In the genomic region with DNA sequence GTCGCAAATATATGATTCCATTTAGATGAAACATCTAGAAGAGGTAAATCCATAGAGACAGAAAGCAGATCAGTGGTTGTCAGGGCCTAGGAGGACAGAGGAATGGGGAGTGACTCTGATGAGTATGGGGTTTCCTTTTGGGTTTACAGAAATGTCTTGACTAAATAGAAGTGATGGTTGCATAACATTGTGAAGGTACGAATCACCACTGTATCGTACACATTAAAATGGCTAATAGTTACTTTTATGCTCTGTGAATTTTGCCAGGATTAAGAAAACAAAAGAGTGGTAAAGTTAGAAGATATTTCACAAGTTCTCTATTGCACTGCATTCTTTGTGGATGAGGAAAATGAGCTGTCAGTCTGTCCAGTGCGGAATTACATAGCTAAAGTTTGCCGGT, we compare ENCODE assay signal across 18 cellular contexts.
A peak's percentile ranks its signal among the peaks of the same experiment; 100 is the strongest.
DNase-seq lines count a peak whose midpoint lies in the region; ATAC-seq, FAIRE-seq and TF ChIP-seq lines count a peak whose summit lies in the region.
"Had no signal": no experiment of that assay in that cellular context is flagged by ENCODE, and none has a peak within 500 bp of the region (broad histone marks: within the 10 kb centered on the region; RNA-seq: fewer than 3 reads in every experiment).

No MANE protein-coding gene starts in this region.

- CTCF ChIA-PET in A549 (lab: Yijun Ruan, JAX), result interaction anchor here (1.8 to 2.2 kb wide), 2 partner anchors 12 to 57 kb away, joined by 6 to 9 read pairs; no protein-coding TSS in a partner anchor
- CTCF ChIA-PET in CD4-positive, alpha-beta memory T cell (lab: Charles Lee; ENCODE audit: partially characterized antibody), result no interaction called here

- 44% methylated on average over 5 of the region's 5 CpGs for WGBS in A549 (ENCODE audit: missing lambda C conversion rate)

- DNase-seq in A549 (ENCODE audit: low read depth in 1 of 2, low spot score in 1 of 2), result peak in 1 of 2 experiments; percentile 18
- peak; percentile 31 for DNase-seq in HCEC 1CT
- DNase-seq in astrocyte of the hippocampus (ENCODE audit: low read depth, low spot score), result peak; percentile 42
- DNase-seq in keratinocyte (ENCODE audit: low read depth, low spot score), result no peak
- DNase-seq in CD4-positive, alpha-beta memory T cell, result no peak
- no peak for DNase-seq in mucosa of descending colon
- DNase-seq in progenitor cell of endocrine pancreas (ENCODE audit: low spot score, unreplicated experiment), result no peak
- DNase-seq: DMS 273 treated with DMSO at 0.1 percent for 48 hours, KG1, NCI-H510A treated with DMSO at 0.1 percent for 48 hours, Peyer's patch, right lobe of liver had no signal

- TF ChIP-seq POLR2A in A549 (IDR thresholded peaks at IDR 0.05; ENCODE audit: low read length), result no peak

- H3K36me3 ChIP-seq in keratinocyte (ENCODE audit: control insufficient read depth in 2 of 2, extremely low read depth in 1 of 2, insufficient read depth in 2 of 2, low read length in 2 of 2), result no peaks in the 10 kb centered on the region
- no peaks in the 10 kb centered on the region for H3K36me3 ChIP-seq in CD4-positive, alpha-beta memory T cell (ENCODE audit: insufficient read depth, low read length)
- no peaks in the 10 kb centered on the region for H3K36me3 ChIP-seq in mucosa of descending colon (ENCODE audit: low read depth)
- H3K36me3 ChIP-seq: Peyer's patch, right lobe of liver had no signal

- ATAC-seq in A549 (peak in 1 of 2 experiments; percentile 50; a peak in 4 of 6 replicates), mucosa of descending colon (no peak), GM19467 (IDR thresholded peaks at IDR 0.05; ENCODE audit: unreplicated experiment) (no peak)
- ATAC-seq: right lobe of liver; stimulated activated memory B cell treated with anti-CD40 and anti-IgM and Interleukin-4, amounts not matched to agents 10 μg/mL and 1 μg/mL and 100 μg/mL, for 72 hours had no signal

- H3K36me3 Mint-ChIP-seq in CD4-positive, alpha-beta memory T cell, result no peaks in the 10 kb centered on the region
- H3K36me3 Mint-ChIP-seq in progenitor cell of endocrine pancreas (ENCODE audit: insufficient read depth), result no peaks in the 10 kb centered on the region
- H3K36me3 Mint-ChIP-seq: activated naive CD8-positive, alpha-beta T cell; stimulated activated memory B cell treated with anti-CD40 and anti-IgM and Interleukin-4, amounts not matched to agents 10 μg/mL and 1 μg/mL and 100 μg/mL, for 72 hours had no signal

- H3K27ac ChIP-seq in A549, result peak overlapping the region in 1 of 2 experiments; percentile 16; a peak in 1 of 6 replicates
- no peak overlapping the region for H3K27ac ChIP-seq in keratinocyte (ENCODE audit: control insufficient read depth, insufficient read depth, low read length)
- no peak overlapping the region for H3K27ac ChIP-seq in CD4-positive, alpha-beta memory T cell (ENCODE audit: low read depth, low read length)
- H3K27ac ChIP-seq: hepatocyte, Peyer's patch, right lobe of liver had no signal

- TF ChIP-seq EP300 in A549 (IDR thresholded peaks at IDR 0.05), result no peak

- H2AFZ ChIP-seq in keratinocyte (ENCODE audit: control insufficient read depth, low read length), result peak overlapping the region; percentile 5
- H2AFZ ChIP-seq: hepatocyte had no signal

- H3K4me3 ChIP-seq in A549, result no peak overlapping the region
- no peak overlapping the region for H3K4me3 ChIP-seq in keratinocyte (ENCODE audit: control insufficient read depth in 2 of 3, extremely low read depth in 1 of 3, insufficient read depth in 2 of 3, low read depth in 1 of 3, low read length in 3 of 3)
- no peak overlapping the region for H3K4me3 ChIP-seq in CD4-positive, alpha-beta memory T cell (ENCODE audit: low read length in 2 of 2)
- H3K4me3 ChIP-seq in mucosa of descending colon, result no peak overlapping the region
- H3K4me3 ChIP-seq: hepatocyte, Peyer's patch, right lobe of liver had no signal

- H4K20me1 ChIP-seq in keratinocyte (ENCODE audit: control insufficient read depth, extremely low read depth, insufficient read depth, low read length), result no peaks in the 10 kb centered on the region

- intact Hi-C loops in CD4-positive, alpha-beta memory T cell (cut with micrococcal nuclease), result no loop called here
- intact Hi-C loops in mucosa of descending colon (cut with DNase I, micrococcal nuclease), result no loop called here

- no peak for FAIRE-seq in A549 (lab: Jason Lieb, UNC)
- FAIRE-seq in keratinocyte (lab: Jason Lieb, UNC), result peak; percentile 86

- H3K79me2 ChIP-seq in keratinocyte (ENCODE audit: control insufficient read depth, insufficient read depth, low read length), result no peaks in the 10 kb centered on the region
- H3K79me2 ChIP-seq: hepatocyte had no signal

- dilution Hi-C loops in keratinocyte (cut with MboI; ENCODE audit: extremely low pct_ligation_motif_present, low sequenced_read_pairs), result no loop called here

- no peak overlapping the region for H3K4me3 Mint-ChIP-seq in CD4-positive, alpha-beta memory T cell
- no peak overlapping the region for H3K4me3 Mint-ChIP-seq in progenitor cell of endocrine pancreas (ENCODE audit: low read depth)
- H3K4me3 Mint-ChIP-seq: activated naive CD8-positive, alpha-beta T cell; nephron; stimulated activated memory B cell treated with anti-CD40 and anti-IgM and Interleukin-4, amounts not matched to agents 10 μg/mL and 1 μg/mL and 100 μg/mL, for 72 hours; T-helper 1 cell treated with Interleukin-12 subunit alpha and Interleukin-12 subunit beta and Interleukin-4 antibody, amounts not matched to agents 30 μg/mL and 1 μg/mL, for 36 hours had no signal

- no peak overlapping the region for H3K27ac Mint-ChIP-seq in CD4-positive, alpha-beta memory T cell
- H3K27ac Mint-ChIP-seq in progenitor cell of endocrine pancreas, result no peak overlapping the region
- H3K27ac Mint-ChIP-seq: activated naive CD8-positive, alpha-beta T cell; nephron; stimulated activated memory B cell treated with anti-CD40 and anti-IgM and Interleukin-4, amounts not matched to agents 10 μg/mL and 1 μg/mL and 100 μg/mL, for 72 hours; T-helper 1 cell treated with Interleukin-12 subunit alpha and Interleukin-12 subunit beta and Interleukin-4 antibody, amounts not matched to agents 30 μg/mL and 1 μg/mL, for 36 hours had no signal

- H3K4me1 Mint-ChIP-seq in CD4-positive, alpha-beta memory T cell, result no peaks in the 10 kb centered on the region
- H3K4me1 Mint-ChIP-seq in progenitor cell of endocrine pancreas (ENCODE audit: low read depth), result peaks cover 26% of the 10 kb centered on the region

- POLR2A ChIA-PET in A549 (lab: Yijun Ruan, JAX), result no interaction called here
- POLR2A ChIA-PET in CD4-positive, alpha-beta memory T cell (lab: Charles Lee; ENCODE audit: partially characterized antibody), result no interaction called here

- no peak for TF ChIP-seq RAD21 in A549 (conservative IDR thresholded peaks at IDR 0.05 in 1 of 2, IDR thresholded peaks at IDR 0.05 in 1 of 2)

- no peaks in the 10 kb centered on the region for H3K9me1 ChIP-seq in keratinocyte (ENCODE audit: control insufficient read depth, extremely low read depth, insufficient read depth, low read length)

- H3K9me3 ChIP-seq in A549 (no peaks in the 10 kb centered on the region), keratinocyte (ENCODE audit: control insufficient read depth, low read depth, low read length) (no peaks in the 10 kb centered on the region), mucosa of descending colon (no peaks in the 10 kb centered on the region)
- H3K9me3 ChIP-seq in CD4-positive, alpha-beta memory T cell (ENCODE audit: control insufficient read depth in 1 of 2, low read length in 2 of 2), result no peaks in the 10 kb centered on the region
- H3K9me3 ChIP-seq: Peyer's patch, right lobe of liver had no signal

- TF ChIP-seq CTCF in A549 (IDR thresholded peaks at IDR 0.05) (no peak), keratinocyte (optimal IDR thresholded peaks at IDR 0.05 in 1 of 3, IDR thresholded peaks at IDR 0.05 in 1 of 3, conservative IDR thresholded peaks at IDR 0.05 in 1 of 3; ENCODE audit: extremely low read depth in 1 of 3, insufficient read depth in 2 of 3, low read length in 3 of 3) (no peak), mucosa of descending colon (IDR thresholded peaks at IDR 0.05) (no peak), progenitor cell of endocrine pancreas (IDR thresholded peaks at IDR 0.05; ENCODE audit: unreplicated experiment) (no peak)

- H3K9ac ChIP-seq in keratinocyte (ENCODE audit: control insufficient read depth, extremely low read depth, insufficient read depth, low read length), result no peak overlapping the region

- 0 out of 3 replicates have a peak overlapping the region, but pooled peaks have one; percentile 19 for H3K4me2 ChIP-seq in A549
- no peak overlapping the region for H3K4me2 ChIP-seq in keratinocyte (ENCODE audit: control insufficient read depth, extremely low read depth, insufficient read depth, low read depth, low read length)
- H3K4me2 ChIP-seq: hepatocyte had no signal

- H3K4me1 ChIP-seq in A549 (no peaks in the 10 kb centered on the region; the same call in 2 of the 3 replicates), keratinocyte (ENCODE audit: control insufficient read depth, extremely low read depth, insufficient read depth, low read length) (peaks cover 6% of the 10 kb centered on the region), mucosa of descending colon (ENCODE audit: low read depth) (no peaks in the 10 kb centered on the region)
- no peaks in the 10 kb centered on the region for H3K4me1 ChIP-seq in CD4-positive, alpha-beta memory T cell (ENCODE audit: insufficient read depth, low read length)
- H3K4me1 ChIP-seq: Peyer's patch had no signal

- H3K27me3 ChIP-seq in keratinocyte (ENCODE audit: control insufficient read depth, extremely low read depth, insufficient read depth, low read length), result no peaks in the 10 kb centered on the region
- H3K27me3 ChIP-seq in CD4-positive, alpha-beta memory T cell (ENCODE audit: insufficient read depth, low read length), result no peaks in the 10 kb centered on the region
- H3K27me3 ChIP-seq: hepatocyte, Peyer's patch, right lobe of liver had no signal

- peaks cover 0 to 5% (median 0%) of the 10 kb centered on the region in 8 donors for H3K9me3 Mint-ChIP-seq in CD4-positive, alpha-beta memory T cell
- peaks cover 3% of the 10 kb centered on the region for H3K9me3 Mint-ChIP-seq in progenitor cell of endocrine pancreas (ENCODE audit: low read depth)
- H3K9me3 Mint-ChIP-seq: stimulated activated memory B cell treated with anti-CD40 and anti-IgM and Interleukin-4, amounts not matched to agents 10 μg/mL and 1 μg/mL and 100 μg/mL, for 72 hours; T-helper 1 cell treated with Interleukin-12 subunit alpha and Interleukin-12 subunit beta and Interleukin-4 antibody, amounts not matched to agents 30 μg/mL and 1 μg/mL, for 36 hours had no signal

- H3K27me3 Mint-ChIP-seq in CD4-positive, alpha-beta memory T cell, result no peaks in the 10 kb centered on the region
- H3K27me3 Mint-ChIP-seq in progenitor cell of endocrine pancreas, result peaks cover 10% of the 10 kb centered on the region
- H3K27me3 Mint-ChIP-seq: activated naive CD8-positive, alpha-beta T cell; stimulated activated memory B cell treated with anti-CD40 and anti-IgM and Interleukin-4, amounts not matched to agents 10 μg/mL and 1 μg/mL and 100 μg/mL, for 72 hours had no signal

TF ChIP-seq in A549, 52 proteins besides CTCF, POLR2A, EP300 and RAD21:
- TF ChIP-seq JUNB (IDR thresholded peaks at IDR 0.05) (0 out of 2 replicates have a peak, but pooled peaks have one; percentile 22), TP53 (CRISPR knock-in tag; IDR thresholded peaks at IDR 0.05) (no peak), MYC (IDR thresholded peaks at IDR 0.05; ENCODE audit: borderline replicate concordance, low read length) (no peak), CEBPB (IDR thresholded peaks at IDR 0.05) (peak in 1 of 2 experiments; percentile 42; a peak in 2 of 4 replicates)
TF ChIP-seq in A549: peak in this region for 2.

Comparison
In these comparisons a context has a peak if more than half of its experiments do, and no peak if none do; other contexts are left out.
1. DNase-seq: peak in HCEC 1CT (single experiment) and astrocyte of the hippocampus (single experiment); none in keratinocyte (single experiment), CD4-positive, alpha-beta memory T cell (0 of 5), mucosa of descending colon (0 of 3) and progenitor cell of endocrine pancreas (single experiment).